In genomic region chr13:81874253-81874652, GRCh38 we compare ENCODE assay signal across 1 cellular context.
TF ChIP-seq lines count a peak whose summit lies in the region.

No MANE protein-coding gene starts in this region.

TF ChIP-seq in HepG2, 621 proteins besides CTCF, POLR2A, EP300 and RAD21 (continued from another document and continues in another):
- peak; percentile 99 for TF ChIP-seq RERE (CRISPR knock-in tag; IDR thresholded peaks at IDR 0.05; ENCODE audit: low read depth)
- 0 out of 2 replicates have a peak, but pooled peaks have one; percentile 53 for TF ChIP-seq RNF2 (conservative IDR thresholded peaks at IDR 0.05; ENCODE audit: low read depth)
- peak; percentile 59; the same call in 1 of the 2 replicates for TF ChIP-seq ZNF878 (CRISPR knock-in tag; IDR thresholded peaks at IDR 0.05)
- TF ChIP-seq PAXIP1 (CRISPR knock-in tag; conservative IDR thresholded peaks at IDR 0.05) = peak; percentile 85
- no peak for TF ChIP-seq PCBP2 (optimal IDR thresholded peaks at IDR 0.05; ENCODE audit: low read depth, low read length, poor library complexity, severe bottlenecking)
- TF ChIP-seq MBD4 (IDR thresholded peaks at IDR 0.05; ENCODE audit: borderline replicate concordance, low read length) = peak; percentile 95; the same call in 1 of the 2 replicates
- TF ChIP-seq ZFP91 (CRISPR knock-in tag; IDR thresholded peaks at IDR 0.05; ENCODE audit: borderline replicate concordance) = no peak
- no peak for TF ChIP-seq MTA3 (CRISPR knock-in tag; IDR thresholded peaks at IDR 0.05)
- peak; percentile 97 for TF ChIP-seq FOXJ3 (CRISPR knock-in tag; IDR thresholded peaks at IDR 0.05; ENCODE audit: borderline replicate concordance)
- TF ChIP-seq NKX3-1 (CRISPR knock-in tag; IDR thresholded peaks at IDR 0.05) = peak; percentile 100
- no peak for TF ChIP-seq ZNF703 (CRISPR knock-in tag; IDR thresholded peaks at IDR 0.05; ENCODE audit: borderline replicate concordance)
- no peak for TF ChIP-seq NR1H2 (CRISPR knock-in tag; IDR thresholded peaks at IDR 0.05; ENCODE audit: borderline replicate concordance, low read depth)
- TF ChIP-seq CSRNP2 (CRISPR knock-in tag; conservative IDR thresholded peaks at IDR 0.05; ENCODE audit: low read depth) = 0 out of 2 replicates have a peak, but pooled peaks have one; percentile 36
- TF ChIP-seq HNF1A (IDR thresholded peaks at IDR 0.05; ENCODE audit: low read depth) = peak; percentile 97
- TF ChIP-seq HNF1A (CRISPR knock-in tag; IDR thresholded peaks at IDR 0.05; ENCODE audit: borderline replicate concordance) = peak; percentile 70; the same call in 1 of the 2 replicates
- peak; percentile 81 for TF ChIP-seq HNF4A (CRISPR knock-in tag; IDR thresholded peaks at IDR 0.05)
- TF ChIP-seq CERS6 (CRISPR knock-in tag; IDR thresholded peaks at IDR 0.05) = no peak
- peak; percentile 72 for TF ChIP-seq GATAD2A (CRISPR knock-in tag; IDR thresholded peaks at IDR 0.05)
- TF ChIP-seq KDM6A (CRISPR knock-in tag; IDR thresholded peaks at IDR 0.05; ENCODE audit: low read depth) = peak; percentile 61; the same call in 1 of the 2 replicates
- peak; percentile 100 for TF ChIP-seq FOXA1 (IDR thresholded peaks at IDR 0.05)
- TF ChIP-seq FOXA1 (CRISPR knock-in tag; IDR thresholded peaks at IDR 0.05) = peak; percentile 95
- TF ChIP-seq TCF7 (IDR thresholded peaks at IDR 0.05; ENCODE audit: low read depth) = peak; percentile 85; the same call in 1 of the 2 replicates
- no peak for TF ChIP-seq NONO (IDR thresholded peaks at IDR 0.05)
- TF ChIP-seq NONO (CRISPR knock-in tag; conservative IDR thresholded peaks at IDR 0.05) = peak; percentile 55; the same call in 1 of the 2 replicates
- TF ChIP-seq NFE2L1 (CRISPR knock-in tag; IDR thresholded peaks at IDR 0.05; ENCODE audit: borderline replicate concordance) = no peak
- TF ChIP-seq ZNF276 (CRISPR knock-in tag; IDR thresholded peaks at IDR 0.05; ENCODE audit: low read depth) = no peak
- TF ChIP-seq ZNF501 (CRISPR knock-in tag; IDR thresholded peaks at IDR 0.05) = no peak
- peak; percentile 82; the same call in 1 of the 2 replicates for TF ChIP-seq SATB2 (CRISPR knock-in tag; IDR thresholded peaks at IDR 0.05)
- peak in 1 of 2 experiments; percentile 89; a peak in 2 of 4 replicates for TF ChIP-seq NR2F1 (CRISPR knock-in tag; IDR thresholded peaks at IDR 0.05)
- peak; percentile 66; the same call in 1 of the 2 replicates for TF ChIP-seq SOX5 (CRISPR knock-in tag; IDR thresholded peaks at IDR 0.05; ENCODE audit: borderline replicate concordance)
- peak; percentile 38; the same call in 1 of the 2 replicates for TF ChIP-seq ZNF629 (CRISPR knock-in tag; conservative IDR thresholded peaks at IDR 0.05)
- TF ChIP-seq ATF1 (CRISPR knock-in tag; IDR thresholded peaks at IDR 0.05) = peak; percentile 65; the same call in 1 of the 2 replicates
- no peak for TF ChIP-seq ZNF782 (CRISPR knock-in tag; IDR thresholded peaks at IDR 0.05; ENCODE audit: borderline replicate concordance)
- TF ChIP-seq FUBP1 (CRISPR knock-in tag; IDR thresholded peaks at IDR 0.05; ENCODE audit: borderline replicate concordance) = no peak
- peak; percentile 98 for TF ChIP-seq NFIC (IDR thresholded peaks at IDR 0.05; ENCODE audit: low read length)
- TF ChIP-seq TBX3 (IDR thresholded peaks at IDR 0.05; ENCODE audit: borderline replicate concordance) = peak; percentile 100
- no peak for TF ChIP-seq ZNF883 (CRISPR knock-in tag; IDR thresholded peaks at IDR 0.05; ENCODE audit: not compliant biosample characterization)
- peak; percentile 100 for TF ChIP-seq FOXA3 (CRISPR knock-in tag; IDR thresholded peaks at IDR 0.05)
